19 cellular contexts compared by ENCODE assay signal in genomic region chr3:123661973-123662372, GRCh38.
A peak's percentile ranks its signal among the peaks of the same experiment; 100 is the strongest.
DNase-seq lines count a peak whose midpoint lies in the region; ATAC-seq, FAIRE-seq and TF ChIP-seq lines count a peak whose summit lies in the region.
"Had no signal": no experiment of that assay in that cellular context is flagged by ENCODE, and none has a peak within 500 bp of the region (broad histone marks: within the 10 kb centered on the region; RNA-seq: fewer than 3 reads in every experiment).

No MANE protein-coding gene starts in this region.

- H3K27ac Mint-ChIP-seq in astrocyte (ENCODE audit: unreplicated experiment) = no peak overlapping the region
- H3K27ac Mint-ChIP-seq in T-helper 2 cell treated with Interferon-gamma antibody and Interleukin-4, amounts not matched to agents 5 μg/mL and 100 μg/mL, for 36 hours = no peak overlapping the region
- H3K27ac Mint-ChIP-seq: activated CD8-positive, alpha-beta memory T cell treated with anti-CD3 and anti-CD28 coated beads, Interleukin-2, amount 10 ng/mL, durations not matched to agents 7 days and 5 days; naive thymus-derived CD4-positive, alpha-beta T cell; WTC11 had no signal

- no peaks in the 10 kb centered on the region for H3K27me3 Mint-ChIP-seq in astrocyte (ENCODE audit: low read depth, unreplicated experiment)
- peaks cover 6% of the 10 kb centered on the region for H3K27me3 Mint-ChIP-seq in T-helper 2 cell treated with Interferon-gamma antibody and Interleukin-4, amounts not matched to agents 5 μg/mL and 100 μg/mL, for 36 hours (ENCODE audit: low read depth)

- no peak overlapping the region for H3K4me3 Mint-ChIP-seq in astrocyte (ENCODE audit: unreplicated experiment)
- H3K4me3 Mint-ChIP-seq in T-helper 2 cell treated with Interferon-gamma antibody and Interleukin-4, amounts not matched to agents 5 μg/mL and 100 μg/mL, for 36 hours = no peak overlapping the region
- H3K4me3 Mint-ChIP-seq: activated CD8-positive, alpha-beta memory T cell treated with anti-CD3 and anti-CD28 coated beads, Interleukin-2, amount 10 ng/mL, durations not matched to agents 7 days and 5 days; naive thymus-derived CD4-positive, alpha-beta T cell; WTC11 had no signal

- TF ChIP-seq POLR2A in gastroesophageal sphincter (IDR thresholded peaks at IDR 0.05) (no peak), transverse colon (IDR thresholded peaks at IDR 0.05) (no peak)

- H3K9ac ChIP-seq in astrocyte (ENCODE audit: low read length) = peak overlapping the region; percentile 46

- H3K27ac ChIP-seq in astrocyte (ENCODE audit: low read depth, low read length) (no peak overlapping the region), gastroesophageal sphincter (peak overlapping the region; percentile 90 to 96 (median 94)), transverse colon (peak overlapping the region; percentile 76 to 90 (median 82))

- FAIRE-seq in astrocyte (lab: Jason Lieb, UNC) = no peak
- FAIRE-seq: K562 had no signal

- intact Hi-C loops in posterior vena cava (cut with DNase I) = no loop called here
- intact Hi-C loops in transverse colon (cut with DNase I; ENCODE audit: low total_unique reads) = no loop called here

- no peaks in the 10 kb centered on the region for H3K79me2 ChIP-seq in astrocyte (ENCODE audit: insufficient read depth, low read length)

- no peaks in the 10 kb centered on the region for H3K9me3 Mint-ChIP-seq in astrocyte (ENCODE audit: unreplicated experiment)
- H3K9me3 Mint-ChIP-seq in T-helper 2 cell treated with Interferon-gamma antibody and Interleukin-4, amounts not matched to agents 5 μg/mL and 100 μg/mL, for 36 hours = no peaks in the 10 kb centered on the region

- no peak overlapping the region for H2AFZ ChIP-seq in astrocyte (ENCODE audit: low read depth, low read length)

- no peaks in the 10 kb centered on the region for H4K20me1 ChIP-seq in astrocyte (ENCODE audit: insufficient read depth, low read length)

- TF ChIP-seq EP300 in gastroesophageal sphincter (IDR thresholded peaks at IDR 0.05) (no peak), transverse colon (IDR thresholded peaks at IDR 0.05; ENCODE audit: low read depth) (peak; percentile 30)

- no peak overlapping the region for H3K4me2 ChIP-seq in astrocyte (ENCODE audit: low read length)

- WGBS in gastroesophageal sphincter (ENCODE audit: low coverage in 1 of 2), 2 donors = 83% methylated on average over 1 of the region's 1 CpG; no CpG with 5 or more reads in 1 of the 2 donors
- 36% methylated on average over 1 of the region's 1 CpG; no CpG with 5 or more reads in 1 of the 2 donors for WGBS in transverse colon (ENCODE audit: low coverage in 1 of 2), 2 donors

- peaks cover 3% of the 10 kb centered on the region for H3K9me3 ChIP-seq in astrocyte (ENCODE audit: insufficient read depth, low read depth, low read length)
- H3K9me3 ChIP-seq in gastroesophageal sphincter = no peaks in the 10 kb centered on the region
- H3K9me3 ChIP-seq in transverse colon = no peaks in the 10 kb centered on the region

- DNase-seq in astrocyte (ENCODE audit: low read depth) = no peak
- peak; percentile 7 for DNase-seq in posterior vena cava (ENCODE audit: low spot score)
- no peak for DNase-seq in transverse colon
- no peak for DNase-seq in occipital lobe (lab: John Stamatoyannopoulos, UW)
- no peak for DNase-seq in hepatic stellate cell (ENCODE audit: low spot score)
- no peak for DNase-seq in T-helper 2 cell treated with Interferon-gamma antibody and Interleukin-4, amounts not matched to agents 5 μg/mL and 100 μg/mL, for 36 hours (ENCODE audit: low spot score)
- DNase-seq: activated CD8-positive, alpha-beta memory T cell treated with anti-CD3 and anti-CD28 coated beads, Interleukin-2, amount 10 ng/mL, durations not matched to agents 7 days and 5 days; anterior cingulate cortex; C1 segment of cervical spinal cord; DMS 273 treated with DMSO at 0.1 percent for 48 hours; hypothalamus; naive thymus-derived CD4-positive, alpha-beta T cell; NCI-H2107; NCI-H748 treated with DMSO at 0.1 percent for 48 hours; stimulated activated CD4-positive, alpha-beta T cell treated with anti-CD3 and anti-CD28 coated beads, Interleukin-1b, Interleukin-23, amount 100 ng/mL, for 48 hours had no signal

- H3K27me3 ChIP-seq in astrocyte (ENCODE audit: insufficient read depth, low read length) (no peaks in the 10 kb centered on the region), gastroesophageal sphincter (no peaks in the 10 kb centered on the region), transverse colon (no peaks in the 10 kb centered on the region)

- TF ChIP-seq CTCF in astrocyte (IDR thresholded peaks at IDR 0.05; ENCODE audit: insufficient read depth, low read depth, low read length) (no peak), gastroesophageal sphincter (IDR thresholded peaks at IDR 0.05) (no peak), transverse colon (IDR thresholded peaks at IDR 0.05) (no peak)

- ATAC-seq in gastroesophageal sphincter = no peak
- no peak for ATAC-seq in GM18861 (IDR thresholded peaks at IDR 0.05; ENCODE audit: unreplicated experiment)
- ATAC-seq: activated CD8-positive, alpha-beta memory T cell treated with anti-CD3 and anti-CD28 coated beads, Interleukin-2, amount 10 ng/mL, durations not matched to agents 7 days and 5 days; K562; naive thymus-derived CD4-positive, alpha-beta T cell; WTC11 had no signal

- peaks cover 30% of the 10 kb centered on the region for H3K4me1 Mint-ChIP-seq in astrocyte (ENCODE audit: low read depth, unreplicated experiment)
- H3K4me1 Mint-ChIP-seq in T-helper 2 cell treated with Interferon-gamma antibody and Interleukin-4, amounts not matched to agents 5 μg/mL and 100 μg/mL, for 36 hours (ENCODE audit: low read depth) = no peaks in the 10 kb centered on the region
- H3K4me1 Mint-ChIP-seq: activated CD8-positive, alpha-beta memory T cell treated with anti-CD3 and anti-CD28 coated beads, Interleukin-2, amount 10 ng/mL, durations not matched to agents 7 days and 5 days; WTC11 had no signal

- H3K36me3 Mint-ChIP-seq in astrocyte (ENCODE audit: low read depth, unreplicated experiment) = peaks cover 55% of the 10 kb centered on the region
- H3K36me3 Mint-ChIP-seq in T-helper 2 cell treated with Interferon-gamma antibody and Interleukin-4, amounts not matched to agents 5 μg/mL and 100 μg/mL, for 36 hours (ENCODE audit: low read depth) = no peaks in the 10 kb centered on the region
- H3K36me3 Mint-ChIP-seq: activated CD8-positive, alpha-beta memory T cell treated with anti-CD3 and anti-CD28 coated beads, Interleukin-2, amount 10 ng/mL, durations not matched to agents 7 days and 5 days had no signal

- H3K36me3 ChIP-seq in astrocyte (ENCODE audit: insufficient read depth, low read length) = peaks cover 32% of the 10 kb centered on the region
- peaks cover 0 to 51% of the 10 kb centered on the region in 2 donors for H3K36me3 ChIP-seq in gastroesophageal sphincter
- peaks cover 0 to 14% (median 3%) of the 10 kb centered on the region in 4 donors for H3K36me3 ChIP-seq in transverse colon

- H3K4me3 ChIP-seq in astrocyte (ENCODE audit: insufficient read depth, low read depth, low read length) = no peak overlapping the region
- no peak overlapping the region for H3K4me3 ChIP-seq in gastroesophageal sphincter
- no peak overlapping the region for H3K4me3 ChIP-seq in transverse colon
- H3K4me3 ChIP-seq: K562 had no signal

- peaks cover 35% of the 10 kb centered on the region for H3K4me1 ChIP-seq in astrocyte (ENCODE audit: insufficient read depth, low read length)
- H3K4me1 ChIP-seq in gastroesophageal sphincter = peaks cover 27 to 100% (median 38%) of the 10 kb centered on the region in 3 donors
- H3K4me1 ChIP-seq in transverse colon = peaks cover 43 to 53% (median 49%) of the 10 kb centered on the region in 4 donors

- in situ Hi-C loops in transverse colon (cut with MboI; ENCODE audit: low pct_ligation_motif_present in 1 of 4, low pct_unique_long_range_greater_than_20kb in 1 of 4, low sequenced_read_pairs in 3 of 4) = no loop called here
